ENCODE assay signal across 8 cellular contexts in the genomic region with DNA sequence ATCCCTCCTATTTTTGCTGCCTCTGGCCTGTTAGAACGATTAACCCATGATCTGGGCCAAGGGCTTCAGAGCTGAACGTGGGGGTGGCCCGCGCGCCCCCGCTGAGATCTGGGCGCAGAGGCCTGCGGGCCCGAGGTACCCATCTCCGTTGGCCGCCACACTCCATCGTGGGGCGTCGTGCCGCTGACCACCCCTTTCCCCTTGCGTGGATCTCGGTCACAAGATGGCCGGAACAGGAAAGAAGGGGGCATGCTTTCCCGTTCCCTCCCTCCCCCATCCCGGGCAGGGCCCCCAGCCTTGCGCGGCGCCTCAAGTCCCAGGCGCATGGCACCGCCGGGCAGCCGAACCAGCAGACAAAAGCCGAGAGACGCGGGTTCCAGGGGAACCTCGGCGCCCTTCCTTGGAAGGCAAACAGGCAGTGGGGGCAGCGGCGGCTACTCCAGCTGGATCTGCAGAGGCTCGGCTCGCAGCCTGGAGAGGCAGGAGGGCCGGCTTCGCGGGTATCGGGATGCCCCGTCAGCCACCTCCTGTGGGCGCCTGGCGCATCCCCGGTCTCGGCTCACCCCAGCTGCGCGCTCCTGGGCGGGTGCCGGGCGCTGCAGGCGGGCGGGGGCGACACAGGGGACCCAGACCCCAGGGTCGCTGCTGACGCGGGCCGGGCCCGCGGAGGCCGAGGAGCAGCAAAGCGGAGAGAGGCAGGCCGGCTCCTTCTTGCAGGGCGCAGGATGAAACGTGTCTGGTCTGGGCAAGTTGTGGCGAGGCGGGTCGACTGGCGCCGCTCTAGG. TPM values are rescaled to one million over a fixed set of nuclear protein-coding genes. Genes with fewer than 3 reads are reported as not detected.
A peak's percentile ranks its signal among the peaks of the same experiment; 100 is the strongest.
DNase-seq lines count a peak whose midpoint lies in the region; ATAC-seq, FAIRE-seq and TF ChIP-seq lines count a peak whose summit lies in the region.

No MANE protein-coding gene starts in this region.

- CTCF ChIA-PET in activated CD4-positive, alpha-beta memory T cell treated with anti-CD3 and anti-CD28 coated beads, Interleukin-2, amount 10 ng/mL, durations not matched to agents 7 days and 5 days (lab: Charles Lee), result interaction anchor here (0.8 to 1.0 kb wide), 2 partner anchors 20 kb away, joined by 3 read pairs; no protein-coding TSS in a partner anchor

- 7 to 11% methylated on average over 53 to 69 of the region's 69 CpGs for WGBS in pancreas, 2 donors

- H3K9me3 ChIP-seq in pancreas, result no peaks in the 10 kb centered on the region

- H3K27me3 ChIP-seq in pancreas, result no peaks in the 10 kb centered on the region

- H3K27ac Mint-ChIP-seq in activated T-cell treated with anti-CD3 and anti-CD28 coated beads, Interleukin-2, amount 50 U/mL, for 24 hours, result no peak overlapping the region
- H3K27ac Mint-ChIP-seq in activated CD4-positive, alpha-beta memory T cell treated with anti-CD3 and anti-CD28 coated beads, Interleukin-2, amount 10 ng/mL, durations not matched to agents 7 days and 5 days, result no peak overlapping the region

- intact Hi-C loops in pancreas (cut with DNase I), result no loop called here

- H3K4me3 Mint-ChIP-seq in activated T-cell treated with anti-CD3 and anti-CD28 coated beads, Interleukin-2, amount 50 U/mL, for 24 hours, result peak overlapping the region; percentile 63
- H3K4me3 Mint-ChIP-seq in activated CD4-positive, alpha-beta memory T cell treated with anti-CD3 and anti-CD28 coated beads, Interleukin-2, amount 10 ng/mL, durations not matched to agents 7 days and 5 days, result peak overlapping the region; percentile 59

- no peaks in the 10 kb centered on the region for H3K9me3 Mint-ChIP-seq in activated T-cell treated with anti-CD3 and anti-CD28 coated beads, Interleukin-2, amount 50 U/mL, for 24 hours
- no peaks in the 10 kb centered on the region for H3K9me3 Mint-ChIP-seq in activated CD4-positive, alpha-beta memory T cell treated with anti-CD3 and anti-CD28 coated beads, Interleukin-2, amount 10 ng/mL, durations not matched to agents 7 days and 5 days

- POLR2A ChIA-PET in activated CD4-positive, alpha-beta memory T cell treated with anti-CD3 and anti-CD28 coated beads, Interleukin-2, amount 10 ng/mL, durations not matched to agents 7 days and 5 days (lab: Charles Lee), result no interaction called here

- H3K4me3 ChIP-seq in pancreas, result peak overlapping the region; percentile 36 to 64 (median 55)

- H3K4me1 Mint-ChIP-seq in activated T-cell treated with anti-CD3 and anti-CD28 coated beads, Interleukin-2, amount 50 U/mL, for 24 hours (ENCODE audit: low read depth), result peaks cover 10% of the 10 kb centered on the region
- peaks cover 10% of the 10 kb centered on the region for H3K4me1 Mint-ChIP-seq in activated CD4-positive, alpha-beta memory T cell treated with anti-CD3 and anti-CD28 coated beads, Interleukin-2, amount 10 ng/mL, durations not matched to agents 7 days and 5 days

- no peak for FAIRE-seq in pancreas (lab: Jason Lieb, UNC)

- DNase-seq in activated T-cell treated with anti-CD3 and anti-CD28 coated beads, Interleukin-2, amount 50 U/mL, for 24 hours, result peak; percentile 42
- DNase-seq in activated T-cell treated with anti-CD3 and anti-CD28 coated beads, Interleukin-2, amount 50 U/mL, for 1 hour, result no peak
- no peak for DNase-seq in activated CD4-positive, alpha-beta memory T cell treated with anti-CD3 and anti-CD28 coated beads, Interleukin-2, amount 10 ng/mL, durations not matched to agents 7 days and 5 days
- DNase-seq in glomerular visceral epithelial cell (ENCODE audit: extremely low spot score) (peak; percentile 45), pancreas (peak in 4 of 6 donors; percentile 22 to 75 (median 54))
- DNase-seq in activated effector memory CD4-positive, alpha-beta T cell treated with anti-CD3 and anti-CD28 coated beads, Interleukin-2, amount 50 U/mL, for 16 hours, result no peak

- peaks cover 47% of the 10 kb centered on the region for H3K27me3 Mint-ChIP-seq in activated T-cell treated with anti-CD3 and anti-CD28 coated beads, Interleukin-2, amount 50 U/mL, for 24 hours
- peaks cover 39% of the 10 kb centered on the region for H3K27me3 Mint-ChIP-seq in activated CD4-positive, alpha-beta memory T cell treated with anti-CD3 and anti-CD28 coated beads, Interleukin-2, amount 10 ng/mL, durations not matched to agents 7 days and 5 days

- H3K4me1 ChIP-seq in pancreas, result no peaks in the 10 kb centered on the region

- no peak for TF ChIP-seq CTCF in pancreas (IDR thresholded peaks at IDR 0.05)

- ATAC-seq in HG03342 (IDR thresholded peaks at IDR 0.05; ENCODE audit: unreplicated experiment), result peak; percentile 34
- peak; percentile 30 to 59 (median 44) for ATAC-seq in pancreas
- no peak for ATAC-seq in GM18861 (IDR thresholded peaks at IDR 0.05; ENCODE audit: unreplicated experiment)

- H3K36me3 Mint-ChIP-seq in activated T-cell treated with anti-CD3 and anti-CD28 coated beads, Interleukin-2, amount 50 U/mL, for 24 hours (ENCODE audit: low read depth), result no peaks in the 10 kb centered on the region
- H3K36me3 Mint-ChIP-seq in activated CD4-positive, alpha-beta memory T cell treated with anti-CD3 and anti-CD28 coated beads, Interleukin-2, amount 10 ng/mL, durations not matched to agents 7 days and 5 days (ENCODE audit: low read depth), result no peaks in the 10 kb centered on the region

- H3K27ac ChIP-seq in pancreas, result peak overlapping the region; percentile 26 to 78 (median 62)

- H3K36me3 ChIP-seq in pancreas, result peaks cover 0 to 7% (median 0%) of the 10 kb centered on the region in 3 donors

RNA-seq across cellular contexts. Expression of a gene that starts 0.5 kb away (rescaled TPM):
- total RNA-seq in activated CD4-positive, alpha-beta memory T cell treated with anti-CD3 and anti-CD28 coated beads, Interleukin-2, amount 10 ng/mL, durations not matched to agents 7 days and 5 days, result under 1 TPM; 0.30 to 0.40 TPM
- total RNA-seq in pancreas, result 10 to 100 TPM; 14.5 to 23.5 (median 20.6) TPM
- polyA plus RNA-seq in pancreas, result 10 to 100 TPM; 16.7 to 36.5 TPM

RNA-seq across cellular contexts. Expression of a gene that starts 32.9 kb away (rescaled TPM):
- 10 to 100 TPM; 26.4 to 27.5 TPM for total RNA-seq in activated CD4-positive, alpha-beta memory T cell treated with anti-CD3 and anti-CD28 coated beads, Interleukin-2, amount 10 ng/mL, durations not matched to agents 7 days and 5 days
- total RNA-seq in pancreas, result 10 to 100 TPM; 34.5 to 70.3 (median 51.3) TPM
- 10 to 100 TPM; 11.6 to 15.8 TPM for polyA plus RNA-seq in pancreas

Comparison
In these comparisons a context has a peak if more than half of its experiments do, and no peak if none do; other contexts are left out.
1. DNase-seq: peak in activated T-cell treated with anti-CD3 and anti-CD28 coated beads, Interleukin-2, amount 50 U/mL, for 24 hours (single experiment), glomerular visceral epithelial cell (single experiment) and pancreas (4 of 6); none in activated T-cell treated with anti-CD3 and anti-CD28 coated beads, Interleukin-2, amount 50 U/mL, for 1 hour (single experiment), activated CD4-positive, alpha-beta memory T cell treated with anti-CD3 and anti-CD28 coated beads, Interleukin-2, amount 10 ng/mL, durations not matched to agents 7 days and 5 days (single experiment) and activated effector memory CD4-positive, alpha-beta T cell treated with anti-CD3 and anti-CD28 coated beads, Interleukin-2, amount 50 U/mL, for 16 hours (single experiment).
2. RNA of a gene that starts 0.5 kb away (total RNA-seq): 14.5 to 23.5 TPM in pancreas; 0.30 to 0.40 TPM in activated CD4-positive, alpha-beta memory T cell treated with anti-CD3 and anti-CD28 coated beads, Interleukin-2, amount 10 ng/mL, durations not matched to agents 7 days and 5 days; every median in the first group is over 10 times any median in the second.